ENCODE assay signal across 8 cellular contexts in genomic region chr2:27086090-27086721, GRCh38. TPM values are rescaled to one million over a fixed set of nuclear protein-coding genes. Genes with fewer than 3 reads are reported as not detected.
DNase-seq lines count a peak whose midpoint lies in the region; ATAC-seq and TF ChIP-seq lines count a peak whose summit lies in the region.

No MANE protein-coding gene starts in this region.

- TF ChIP-seq CTCF in C4-2B (conservative IDR thresholded peaks at IDR 0.05) (peak; percentile 93), left lung (IDR thresholded peaks at IDR 0.05) (peak; percentile 81 to 97)

- peak overlapping the region; percentile 44 to 68 for H3K4me3 ChIP-seq in left lung

- DNase-seq in NCI-H526 treated with DMSO at 0.1 percent for 48 hours (lab: John Stamatoyannopoulos, UW) (peak; percentile 78), cortex of kidney (lab: John Stamatoyannopoulos, UW) (peak; percentile 70), left lung (peak; percentile 95 to 100)
- DNase-seq in activated CD4-positive, alpha-beta T cell treated with anti-CD3 and anti-CD28 coated beads, Interleukin-2, amount 10 ng/mL, durations not matched to agents 7 days and 5 days = peak; percentile 95
- peak; percentile 96 for DNase-seq in stimulated activated CD4-positive, alpha-beta T cell treated with anti-CD3 and anti-CD28 coated beads, Interleukin-2, amount 100 ng/mL, for 4 hours (ENCODE audit: low read depth)

- POLR2A ChIA-PET in activated CD4-positive, alpha-beta T cell treated with anti-CD3 and anti-CD28 coated beads, Interleukin-2, amount 10 ng/mL, durations not matched to agents 7 days and 5 days (lab: Charles Lee) = interaction anchor here (1.0 kb wide), 1 partner anchor 18 kb away, joined by 3 read pairs; no protein-coding TSS in a partner anchor

- CTCF ChIA-PET in activated CD4-positive, alpha-beta T cell treated with anti-CD3 and anti-CD28 coated beads, Interleukin-2, amount 10 ng/mL, durations not matched to agents 7 days and 5 days (lab: Charles Lee) = interaction anchor here (0.9 to 4.6 kb wide), 10 partner anchors 12 to 212 kb away, joined by 3 to 21 read pairs (median 4); partner anchors contain the start of genes AGBL5 and OST4

- intact Hi-C loops in left lung (cut with DNase I) = loop anchor here in 1 of 2 donors (10.0 kb wide), 2 partner anchors 51 to 121 kb away; partner anchors contain the start of gene TMEM214

- peak overlapping the region; percentile 79 for H3K4me3 Mint-ChIP-seq in activated CD4-positive, alpha-beta T cell treated with anti-CD3 and anti-CD28 coated beads, Interleukin-2, amount 10 ng/mL, durations not matched to agents 7 days and 5 days

- no peaks in the 10 kb centered on the region for H3K27me3 ChIP-seq in left lung

- H3K9me3 ChIP-seq in left lung = no peaks in the 10 kb centered on the region

- no peaks in the 10 kb centered on the region for H3K27me3 Mint-ChIP-seq in activated CD4-positive, alpha-beta T cell treated with anti-CD3 and anti-CD28 coated beads, Interleukin-2, amount 10 ng/mL, durations not matched to agents 7 days and 5 days

- H3K27ac ChIP-seq in C4-2B (peak overlapping the region; percentile 57), left lung (peak overlapping the region; percentile 91 to 93)

- no peaks in the 10 kb centered on the region for H3K36me3 Mint-ChIP-seq in activated CD4-positive, alpha-beta T cell treated with anti-CD3 and anti-CD28 coated beads, Interleukin-2, amount 10 ng/mL, durations not matched to agents 7 days and 5 days (ENCODE audit: low read depth)

- peak overlapping the region; percentile 90 for H3K27ac Mint-ChIP-seq in activated CD4-positive, alpha-beta T cell treated with anti-CD3 and anti-CD28 coated beads, Interleukin-2, amount 10 ng/mL, durations not matched to agents 7 days and 5 days

- H3K36me3 ChIP-seq in left lung = peaks cover 0 to 5% of the 10 kb centered on the region in 2 donors

- no peaks in the 10 kb centered on the region for H3K9me3 Mint-ChIP-seq in activated CD4-positive, alpha-beta T cell treated with anti-CD3 and anti-CD28 coated beads, Interleukin-2, amount 10 ng/mL, durations not matched to agents 7 days and 5 days

- peaks cover 14 to 40% of the 10 kb centered on the region in 2 donors for H3K4me1 ChIP-seq in left lung

- ATAC-seq in GM19328 (IDR thresholded peaks at IDR 0.05; ENCODE audit: unreplicated experiment) (peak; percentile 69), HG03460 (IDR thresholded peaks at IDR 0.05; ENCODE audit: unreplicated experiment) (peak; percentile 85), left lung (peak; percentile 91)

- peaks cover 46% of the 10 kb centered on the region for H3K4me1 Mint-ChIP-seq in activated CD4-positive, alpha-beta T cell treated with anti-CD3 and anti-CD28 coated beads, Interleukin-2, amount 10 ng/mL, durations not matched to agents 7 days and 5 days

RNA-seq across cellular contexts. Expression of gene KHK, which starts 0.4 kb away (rescaled TPM):
- total RNA-seq in activated CD4-positive, alpha-beta T cell treated with anti-CD3 and anti-CD28 coated beads, Interleukin-2, amount 10 ng/mL, durations not matched to agents 7 days and 5 days = 10 to 100 TPM in 1 of 2 experiments, 1 to 10 TPM in 1; 9.7 to 10.6 TPM
- 10 to 100 TPM in 1 of 2 donors, 1 to 10 TPM in 1; 4.6 to 11.5 TPM for total RNA-seq in left lung

RNA-seq across cellular contexts. Expression of gene EMILIN1, which starts 7.8 kb away (rescaled TPM):
- total RNA-seq in activated CD4-positive, alpha-beta T cell treated with anti-CD3 and anti-CD28 coated beads, Interleukin-2, amount 10 ng/mL, durations not matched to agents 7 days and 5 days = under 1 TPM; 0.56 to 0.64 TPM
- total RNA-seq in left lung = 100 to 1,000 TPM; 151 to 161 TPM

RNA-seq across cellular contexts. Expression of gene OST4, which starts 14.8 kb away (rescaled TPM):
- 100 to 1,000 TPM; 309 to 386 TPM for total RNA-seq in activated CD4-positive, alpha-beta T cell treated with anti-CD3 and anti-CD28 coated beads, Interleukin-2, amount 10 ng/mL, durations not matched to agents 7 days and 5 days
- total RNA-seq in left lung = 100 to 1,000 TPM; 294 to 407 TPM

RNA-seq across cellular contexts. Expression of gene CGREF1, which starts 32.7 kb away (rescaled TPM):
- 1 to 10 TPM in 1 of 2 experiments, under 1 TPM in 1; 0.92 to 1.3 TPM for total RNA-seq in activated CD4-positive, alpha-beta T cell treated with anti-CD3 and anti-CD28 coated beads, Interleukin-2, amount 10 ng/mL, durations not matched to agents 7 days and 5 days
- 1 to 10 TPM; 2.8 to 3.4 TPM for total RNA-seq in left lung

RNA-seq across cellular contexts. Expression of gene AGBL5, which starts 34.7 kb away (rescaled TPM):
- 10 to 100 TPM; 17.9 to 19.1 TPM for total RNA-seq in activated CD4-positive, alpha-beta T cell treated with anti-CD3 and anti-CD28 coated beads, Interleukin-2, amount 10 ng/mL, durations not matched to agents 7 days and 5 days
- 10 to 100 TPM; 12.0 to 20.6 TPM for total RNA-seq in left lung

Comparison
In these comparisons a context has a peak if more than half of its experiments do, and no peak if none do; other contexts are left out.
1. Peak in every context shown above with its lines: DNase-seq, ATAC-seq, H3K4me3 ChIP-seq and H3K27ac ChIP-seq.
2. RNA of gene EMILIN1, which starts 7.8 kb away (total RNA-seq): 151 to 161 TPM in left lung; 0.56 to 0.64 TPM in activated CD4-positive, alpha-beta T cell treated with anti-CD3 and anti-CD28 coated beads, Interleukin-2, amount 10 ng/mL, durations not matched to agents 7 days and 5 days; every median in the first group is over 10 times any median in the second.